Comparison of ENCODE assay signal across 15 cellular contexts in the genomic region with DNA sequence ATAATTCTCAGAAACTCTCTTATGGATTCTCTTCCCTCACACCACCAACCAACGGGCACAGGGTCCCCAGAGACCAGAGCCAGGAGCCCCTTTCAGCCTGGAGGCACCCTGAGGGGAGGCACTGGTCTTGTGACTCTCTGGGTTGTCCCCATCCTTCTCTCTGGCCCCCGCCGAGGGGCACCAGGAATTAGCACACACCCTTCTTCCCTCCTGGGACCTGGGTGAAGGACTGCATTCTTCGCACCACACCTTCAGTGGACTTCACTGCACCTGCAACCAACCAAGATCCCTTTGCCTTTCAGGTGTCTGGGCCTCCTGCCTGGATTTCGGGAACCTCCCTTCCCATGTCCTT. TPM values are rescaled to one million over a fixed set of nuclear protein-coding genes. Genes with fewer than 3 reads are reported as not detected.
A peak's percentile ranks its signal among the peaks of the same experiment; 100 is the strongest.
DNase-seq lines count a peak whose midpoint lies in the region; ATAC-seq and TF ChIP-seq lines count a peak whose summit lies in the region.
"Had no signal": no experiment of that assay in that cellular context is flagged by ENCODE, and none has a peak within 500 bp of the region (broad histone marks: within the 10 kb centered on the region; RNA-seq: fewer than 3 reads in every experiment).

No MANE protein-coding gene starts in this region.

- H3K27me3 ChIP-seq in mammary epithelial cell (ENCODE audit: insufficient read depth, low read length) (no peaks in the 10 kb centered on the region), thyroid gland (no peaks in the 10 kb centered on the region)
- H3K27me3 ChIP-seq in naive thymus-derived CD4-positive, alpha-beta T cell (ENCODE audit: control insufficient read depth in 2 of 2, insufficient read depth in 2 of 2, low read length in 2 of 2) = no peaks in the 10 kb centered on the region
- H3K27me3 ChIP-seq: colonic mucosa had no signal

- H3K9me3 ChIP-seq in mammary epithelial cell (replicated peaks; ENCODE audit: insufficient read depth, low read length) (no peaks in the 10 kb centered on the region), thyroid gland (no peaks in the 10 kb centered on the region)
- peaks cover 0 to 6% (median 0%) of the 10 kb centered on the region in 3 experiments for H3K9me3 ChIP-seq in naive thymus-derived CD4-positive, alpha-beta T cell (ENCODE audit: control insufficient read depth in 2 of 3, low read length in 3 of 3)
- H3K9me3 ChIP-seq: colonic mucosa had no signal

- H3K79me2 ChIP-seq in mammary epithelial cell (ENCODE audit: insufficient read depth, low read length) = peaks cover 5% of the 10 kb centered on the region

- H3K27ac ChIP-seq in mammary epithelial cell (ENCODE audit: insufficient read depth, low read depth, low read length) (peak overlapping the region; percentile 86), thyroid gland (peak overlapping the region in 2 of 3 donors; percentile 48)
- H3K27ac ChIP-seq in naive thymus-derived CD4-positive, alpha-beta T cell (ENCODE audit: low read depth, low read length) = no peak overlapping the region
- H3K27ac ChIP-seq: colonic mucosa had no signal

- POLR2A ChIA-PET in activated CD4-positive, alpha-beta T cell treated with anti-CD3 and anti-CD28 coated beads for 36 hours (lab: Charles Lee) = no interaction called here
- POLR2A ChIA-PET in naive thymus-derived CD4-positive, alpha-beta T cell (lab: Charles Lee) = no interaction called here
- POLR2A ChIA-PET in GM10248 (lab: Yijun Ruan, JAX) = no interaction called here

- H3K4me3 Mint-ChIP-seq in activated CD4-positive, alpha-beta T cell treated with anti-CD3 and anti-CD28 coated beads for 36 hours = no peak overlapping the region
- no peak overlapping the region for H3K4me3 Mint-ChIP-seq in naive thymus-derived CD4-positive, alpha-beta T cell

- peak overlapping the region; percentile 23 for H3K9ac ChIP-seq in mammary epithelial cell (ENCODE audit: insufficient read depth, low read length)

- no peak for TF ChIP-seq CTCF in mammary epithelial cell (conservative IDR thresholded peaks at IDR 0.05 in 1 of 2, IDR thresholded peaks at IDR 0.05 in 1 of 2; ENCODE audit: extremely low read depth in 1 of 2, insufficient read depth in 1 of 2, low read depth in 1 of 2, low read length in 2 of 2)
- no peak for TF ChIP-seq CTCF in thyroid gland (IDR thresholded peaks at IDR 0.05)
- TF ChIP-seq CTCF in GM10248 (IDR thresholded peaks at IDR 0.05; ENCODE audit: control extremely low read depth, extremely low read depth, low read depth, missing control alignments) = no peak

- WGBS in mammary epithelial cell (ENCODE audit: low coverage, missing lambda C conversion rate) = 69% methylated on average over 5 of the region's 5 CpGs
- WGBS in thyroid gland, 2 donors = 93 to 99% methylated on average over 5 of the region's 5 CpGs

- peaks cover under 1% of the 10 kb centered on the region for H3K9me3 Mint-ChIP-seq in activated CD4-positive, alpha-beta T cell treated with anti-CD3 and anti-CD28 coated beads for 36 hours (ENCODE audit: low read depth)
- H3K9me3 Mint-ChIP-seq in naive thymus-derived CD4-positive, alpha-beta T cell = peaks cover 0 to 18% (median 5%) of the 10 kb centered on the region in 11 donors

- H3K36me3 Mint-ChIP-seq in activated CD4-positive, alpha-beta T cell treated with anti-CD3 and anti-CD28 coated beads for 36 hours (ENCODE audit: low read depth) = peaks cover 84% of the 10 kb centered on the region
- peaks cover 21 to 94% (median 68%) of the 10 kb centered on the region in 5 donors for H3K36me3 Mint-ChIP-seq in naive thymus-derived CD4-positive, alpha-beta T cell

- peaks cover 49% of the 10 kb centered on the region for H3K4me1 ChIP-seq in mammary epithelial cell (ENCODE audit: insufficient read depth, low read length)
- no peaks in the 10 kb centered on the region for H3K4me1 ChIP-seq in naive thymus-derived CD4-positive, alpha-beta T cell (ENCODE audit: control insufficient read depth in 2 of 2, insufficient read depth in 2 of 2, low read length in 2 of 2)
- H3K4me1 ChIP-seq in thyroid gland = peaks cover 0 to 21% of the 10 kb centered on the region in 2 donors
- H3K4me1 ChIP-seq: colonic mucosa had no signal

- intact Hi-C loops in activated CD4-positive, alpha-beta T cell treated with anti-CD3 and anti-CD28 coated beads for 36 hours (cut with DNase I, micrococcal nuclease) = no loop called here
- intact Hi-C loops in mammary epithelial cell (cut with micrococcal nuclease) (loop anchor here (2.0 kb wide), 1 partner anchor 42 kb away; no protein-coding TSS in a partner anchor), thyroid gland (cut with DNase I) (loop anchor here (10.0 kb wide), 1 partner anchor 50 kb away; the partner anchor contains the start of gene ANXA11)
- intact Hi-C loops in naive thymus-derived CD4-positive, alpha-beta T cell (cut with micrococcal nuclease) = no loop called here

- ATAC-seq in activated CD4-positive, alpha-beta T cell treated with anti-CD3 and anti-CD28 coated beads for 36 hours = no peak
- ATAC-seq in naive thymus-derived CD4-positive, alpha-beta T cell = no peak
- no peak for ATAC-seq in HG02610 (IDR thresholded peaks at IDR 0.05; ENCODE audit: unreplicated experiment)
- ATAC-seq: Panc1 had no signal

- H3K36me3 ChIP-seq in mammary epithelial cell (ENCODE audit: insufficient read depth, low read length) (peaks cover 12% of the 10 kb centered on the region), thyroid gland (peaks cover 29 to 42% of the 10 kb centered on the region in 2 donors)
- H3K36me3 ChIP-seq in naive thymus-derived CD4-positive, alpha-beta T cell (ENCODE audit: control insufficient read depth in 2 of 3, insufficient read depth in 3 of 3, low read length in 3 of 3) = peaks cover 7 to 100% (median 32%) of the 10 kb centered on the region in 3 experiments

- no peak for DNase-seq in activated CD4-positive, alpha-beta T cell treated with anti-CD3 and anti-CD28 coated beads for 36 hours
- no peak for DNase-seq in activated CD4-positive, alpha-beta T cell treated with anti-CD3 and anti-CD28 coated beads for 4 hours
- DNase-seq in mammary epithelial cell (no peak), thyroid gland (no peak), NCI-H1092 (lab: John Stamatoyannopoulos, UW) (no peak), GM10248 (ENCODE audit: extremely low spot score) (no peak)
- no peak for DNase-seq in naive thymus-derived CD4-positive, alpha-beta T cell
- DNase-seq: activated CD4-positive, alpha-beta T cell treated with anti-CD3 and anti-CD28 coated beads, Interleukin-2, amount 50 U/mL, for 48 hours; activated naive CD4-positive, alpha-beta T cell treated with anti-CD3 and anti-CD28 coated beads, Interleukin-2, amount 50 U/mL, for 16 hours; colonic mucosa; NCI-H345; stimulated activated CD4-positive, alpha-beta T cell treated with anti-CD3 and anti-CD28 coated beads, Interleukin-4, amount 100 ng/mL, for 1 hour; stimulated activated naive CD8-positive, alpha-beta T cell treated with anti-CD3 and anti-CD28 coated beads, Interleukin-15, Interleukin-2, amounts not matched to agents 100 U/mL and 50 U/mL, for 24 hours had no signal

- no peaks in the 10 kb centered on the region for H4K20me1 ChIP-seq in mammary epithelial cell (ENCODE audit: insufficient read depth, low read length)

- H2AFZ ChIP-seq in mammary epithelial cell (ENCODE audit: low read depth, low read length) = no peak overlapping the region

- H3K4me3 ChIP-seq in mammary epithelial cell (replicated peaks in 1 of 3; ENCODE audit: insufficient read depth in 1 of 3, low read depth in 2 of 3, low read length in 3 of 3) = no peak overlapping the region
- no peak overlapping the region for H3K4me3 ChIP-seq in naive thymus-derived CD4-positive, alpha-beta T cell (ENCODE audit: low read length)
- no peak overlapping the region for H3K4me3 ChIP-seq in thyroid gland (replicated peaks in 1 of 3)
- H3K4me3 ChIP-seq: colonic mucosa had no signal

- dilution Hi-C loops in mammary epithelial cell (cut with HindIII; ENCODE audit: low sequenced_read_pairs) = no loop called here

- peak overlapping the region; percentile 70 for H3K27ac Mint-ChIP-seq in activated CD4-positive, alpha-beta T cell treated with anti-CD3 and anti-CD28 coated beads for 36 hours
- H3K27ac Mint-ChIP-seq in naive thymus-derived CD4-positive, alpha-beta T cell = peak overlapping the region in 6 of 9 donors; percentile 15 to 74 (median 44)

- peaks cover 10% of the 10 kb centered on the region for H3K4me1 Mint-ChIP-seq in activated CD4-positive, alpha-beta T cell treated with anti-CD3 and anti-CD28 coated beads for 36 hours
- peaks cover 0 to 30% (median 3%) of the 10 kb centered on the region in 7 donors for H3K4me1 Mint-ChIP-seq in naive thymus-derived CD4-positive, alpha-beta T cell

- no peak for TF ChIP-seq POLR2A in thyroid gland (IDR thresholded peaks at IDR 0.05)

- no TSS peak for BruUV-seq in mammary epithelial cell (replicated peaks; lab: Mats Ljungman, UMichigan)

- peak overlapping the region; percentile 48 for H3K4me2 ChIP-seq in mammary epithelial cell (ENCODE audit: insufficient read depth, low read depth, low read length)

- in situ Hi-C loops in mammary epithelial cell (cut with MboI; ENCODE audit: low sequenced_read_pairs in 2 of 2) = no loop called here

- CTCF ChIA-PET in activated CD4-positive, alpha-beta T cell treated with anti-CD3 and anti-CD28 coated beads for 36 hours (lab: Charles Lee) = interaction anchor here (0.6 to 1.2 kb wide), 2 partner anchors 9 to 11 kb away, joined by 3 to 4 read pairs; no protein-coding TSS in a partner anchor
- CTCF ChIA-PET in mammary epithelial cell (lab: Charles Lee; ENCODE audit: low non-redundant PET) = interaction anchor here (0.9 kb wide), 1 partner anchor 68 kb away, joined by 4 read pairs; no protein-coding TSS in a partner anchor
- CTCF ChIA-PET in naive thymus-derived CD4-positive, alpha-beta T cell (lab: Charles Lee) = interaction anchor here (0.7 to 1.4 kb wide), 4 partner anchors 12 to 187 kb away, joined by 3 to 6 read pairs (median 4); no protein-coding TSS in a partner anchor
- CTCF ChIA-PET in GM10248 (lab: Yijun Ruan, JAX) = interaction anchor here (0.9 to 3.1 kb wide), 4 partner anchors 8 to 68 kb away, joined by 4 to 15 read pairs (median 6); no protein-coding TSS in a partner anchor

- no peaks in the 10 kb centered on the region for H3K27me3 Mint-ChIP-seq in activated CD4-positive, alpha-beta T cell treated with anti-CD3 and anti-CD28 coated beads for 36 hours
- no peaks in the 10 kb centered on the region for H3K27me3 Mint-ChIP-seq in naive thymus-derived CD4-positive, alpha-beta T cell

RNA-seq across cellular contexts. Expression of gene PLAC9, which starts 22.1 kb away (rescaled TPM):
- not detected for total RNA-seq in activated CD4-positive, alpha-beta T cell treated with anti-CD3 and anti-CD28 coated beads for 36 hours
- total RNA-seq in mammary epithelial cell (under 1 TPM; 0.50 to 0.68 TPM), thyroid gland (10 to 100 TPM in 3 of 4 donors, 1 to 10 TPM in 1; 5.5 to 65.6 (median 33.6) TPM)
- 0.10 TPM for polyA plus RNA-seq in mammary epithelial cell
- not detected for polyA minus RNA-seq in mammary epithelial cell
- total RNA-seq in naive thymus-derived CD4-positive, alpha-beta T cell = not detected
- polyA plus RNA-seq in naive thymus-derived CD4-positive, alpha-beta T cell = not detected

RNA-seq across cellular contexts. Expression of gene ANXA11, which starts 50.7 kb away (rescaled TPM):
- 100 to 1,000 TPM; 256 to 348 TPM for total RNA-seq in activated CD4-positive, alpha-beta T cell treated with anti-CD3 and anti-CD28 coated beads for 36 hours
- total RNA-seq in mammary epithelial cell = 100 to 1,000 TPM in 1 of 2 donors, 10 to 100 TPM in 1; 36.8 to 117 TPM
- polyA plus RNA-seq in mammary epithelial cell = 75.0 TPM
- 154 TPM for polyA minus RNA-seq in mammary epithelial cell
- 100 to 1,000 TPM; 189 to 247 (median 231) TPM for total RNA-seq in naive thymus-derived CD4-positive, alpha-beta T cell
- 100 to 1,000 TPM; 212 to 278 TPM for polyA plus RNA-seq in naive thymus-derived CD4-positive, alpha-beta T cell
- 100 to 1,000 TPM in 1 of 4 donors, 10 to 100 TPM in 3; 77.5 to 106 (median 90.8) TPM for total RNA-seq in thyroid gland

Comparison
In these comparisons a context has a peak if more than half of its experiments do, and no peak if none do; other contexts are left out.
1. intact Hi-C loops: an anchor here in mammary epithelial cell (2.0 kb wide) and thyroid gland (10.0 kb wide); none called in activated CD4-positive, alpha-beta T cell treated with anti-CD3 and anti-CD28 coated beads for 36 hours and naive thymus-derived CD4-positive, alpha-beta T cell.